ENCODE assay signal across 33 cellular contexts in genomic region chr12:5102806-5103205, GRCh38. TPM values are rescaled to one million over a fixed set of nuclear protein-coding genes. Genes with fewer than 3 reads are reported as not detected.
"Had no signal": no experiment of that assay in that cellular context is flagged by ENCODE, and none has a peak within 500 bp of the region (broad histone marks: within the 10 kb centered on the region; RNA-seq: fewer than 3 reads in every experiment).

No MANE protein-coding gene starts in this region.

- H3K27ac ChIP-seq: body of pancreas, Peyer's patch, SJSA1 had no signal

- DNase-seq: activated CD4-positive, alpha-beta T cell treated with anti-CD3 and anti-CD28 coated beads, Interleukin-2, amount 10 ng/mL, durations not matched to agents 7 days and 5 days; activated CD4-positive, alpha-beta T cell treated with anti-CD3 and anti-CD28 coated beads, Interleukin-2, amount 50 U/mL, for 48 hours; activated CD8-positive, alpha-beta T cell treated with anti-CD3 and anti-CD28 coated beads, Interleukin-2, amount 10 ng/mL, durations not matched to agents 7 days and 5 days; activated gamma-delta T cell; activated naive CD4-positive, alpha-beta T cell treated with Interleukin-2 at 50 U/mL for 16 hours; activated naive CD8-positive, alpha-beta T cell treated with anti-CD3 and anti-CD28 coated beads, Interleukin-2, amount 10 ng/mL, durations not matched to agents 7 days and 5 days; activated T-cell treated with anti-CD3 and anti-CD28 coated beads, Interleukin-2, amount 50 U/mL, for 24 hours; amygdala; body of pancreas; caudate nucleus; cerebellar nuclear complex; Kasumi-1; MG63; NCI-H1048; NCI-H1105 treated with DMSO at 0.1 percent for 48 hours; NCI-H1436; NCI-H1694; NCI-H1930; NCI-H345; NCI-H524 treated with DMSO at 0.1 percent for 48 hours; PC-3; Peyer's patch; RPMI8226; SHP77 treated with DMSO at 0.1 percent for 48 hours; SW 1271; T-helper 1 cell; T-helper 2 cell; T-helper 9 cell had no signal

- H3K9me3 ChIP-seq: body of pancreas, MG63, Peyer's patch, SJSA1 had no signal

- H3K36me3 ChIP-seq: MG63, Peyer's patch, SJSA1 had no signal

- H3K4me3 ChIP-seq: body of pancreas, MG63, Peyer's patch, SJSA1 had no signal

- ATAC-seq: activated CD8-positive, alpha-beta T cell treated with anti-CD3 and anti-CD28 coated beads, Interleukin-2, amount 10 ng/mL, durations not matched to agents 7 days and 5 days; body of pancreas; PC-3 had no signal

- H3K27me3 ChIP-seq: body of pancreas, Peyer's patch had no signal

- H3K4me1 ChIP-seq: body of pancreas, Peyer's patch had no signal

RNA-seq across cellular contexts. Expression of gene KCNA5, which starts 59.1 kb away (rescaled TPM):
- total RNA-seq: activated CD4-positive, alpha-beta T cell treated with anti-CD3 and anti-CD28 coated beads, Interleukin-2, amount 10 ng/mL, durations not matched to agents 7 days and 5 days; activated CD8-positive, alpha-beta T cell treated with anti-CD3 and anti-CD28 coated beads, Interleukin-2, amount 10 ng/mL, durations not matched to agents 7 days and 5 days; activated naive CD8-positive, alpha-beta T cell treated with anti-CD3 and anti-CD28 coated beads, Interleukin-2, amount 10 ng/mL, durations not matched to agents 7 days and 5 days; activated T-helper 2 cell treated with anti-CD3 and anti-CD28 coated beads, Interferon-gamma antibody, Interleukin-2, Interleukin-4, amounts not matched to agents 10 μg/mL and 5 μg/mL and 100 μg/mL, durations not matched to agents 14 hours and 24 hours and 36 hours; astrocyte; bronchial epithelial cell; NCI-H460; PC-3; SJSA1 had no signal
